In genomic region chr10:6135039-6135438, GRCh38 we compare ENCODE assay signal across 2 cellular contexts.
TF ChIP-seq lines count a peak whose summit lies in the region.

No MANE protein-coding gene starts in this region.

TF ChIP-seq in IMR-90, 13 proteins besides CTCF, POLR2A, EP300 and RAD21 (continued from another document):
- TF ChIP-seq ELK1 (IDR thresholded peaks at IDR 0.05; ENCODE audit: borderline replicate concordance, low read depth, low read length) (no peak), RCOR1 (IDR thresholded peaks at IDR 0.05; ENCODE audit: insufficient replicate concordance, low read length) (no peak), MAZ (IDR thresholded peaks at IDR 0.05; ENCODE audit: borderline replicate concordance, low read depth, low read length) (no peak), BHLHE40 (IDR thresholded peaks at IDR 0.05; ENCODE audit: low read depth, low read length) (no peak), MAFK (IDR thresholded peaks at IDR 0.05; ENCODE audit: low read depth, low read length) (no peak), NFE2L2 (IDR thresholded peaks at IDR 0.05; ENCODE audit: low read depth, low read length) (no peak), FOS (IDR thresholded peaks at IDR 0.05; ENCODE audit: low read depth, low read length) (no peak), CHD1 (IDR thresholded peaks at IDR 0.05; ENCODE audit: low read depth, low read length) (no peak), USF2 (IDR thresholded peaks at IDR 0.05; ENCODE audit: low read depth, low read length) (no peak), SMC3 (IDR thresholded peaks at IDR 0.05; ENCODE audit: low read depth, low read length) (no peak), CEBPB (IDR thresholded peaks at IDR 0.05; ENCODE audit: low read depth, low read length) (no peak)

TF ChIP-seq in K562, 482 proteins besides CTCF, POLR2A, EP300 and RAD21 (continued from another document):
- TF ChIP-seq ELK1 (CRISPR knock-in tag; IDR thresholded peaks at IDR 0.05) (no peak), THAP12 (CRISPR knock-in tag; IDR thresholded peaks at IDR 0.05) (no peak), MTA1 (IDR thresholded peaks at IDR 0.05; ENCODE audit: borderline replicate concordance) (no peak), THRB (CRISPR knock-in tag; conservative IDR thresholded peaks at IDR 0.05) (no peak)
